In genomic region chr12:130880411-130880885, GRCh38 we compare ENCODE assay signal across 1 cellular context.
A peak's percentile ranks its signal among the peaks of the same experiment; 100 is the strongest.
TF ChIP-seq lines count a peak whose summit lies in the region.

No MANE protein-coding gene starts in this region.

TF ChIP-seq in GM12878, 131 proteins besides CTCF, POLR2A, EP300 and RAD21 (continued from another document and continues in another):
- TF ChIP-seq ZBTB11 (CRISPR knock-in tag; IDR thresholded peaks at IDR 0.05) (no peak), CBFB (IDR thresholded peaks at IDR 0.05; ENCODE audit: low read depth) (0 out of 2 replicates have a peak, but pooled peaks have one; percentile 21), RELA (IDR thresholded peaks at IDR 0.05; ENCODE audit: borderline replicate concordance, partially characterized antibody) (no peak), ZNF687 (IDR thresholded peaks at IDR 0.05) (peak; percentile 75; the same call in 1 of the 2 replicates), PBX3 (IDR thresholded peaks at IDR 0.05; ENCODE audit: insufficient replicate concordance, low read depth, low read length) (peak; percentile 4), MAX (IDR thresholded peaks at IDR 0.05; ENCODE audit: low read depth, low read length) (peak; percentile 84), TARDBP (IDR thresholded peaks at IDR 0.05; ENCODE audit: borderline replicate concordance) (no peak), EZH2 (IDR thresholded peaks at IDR 0.05; ENCODE audit: borderline replicate concordance, control insufficient read depth, low read depth, low read length) (no peak), HSF1 (IDR thresholded peaks at IDR 0.05; ENCODE audit: low read depth, low read length) (no peak), SREBF1 (IDR thresholded peaks at IDR 0.05; ENCODE audit: low read length) (no peak), ZBTB4 (CRISPR knock-in tag; IDR thresholded peaks at IDR 0.05) (no peak), MTA3 (IDR thresholded peaks at IDR 0.05; ENCODE audit: borderline replicate concordance, low read length) (no peak; the same call in 1 of the 2 replicates), SMAD1 (IDR thresholded peaks at IDR 0.05; ENCODE audit: low read depth, partially characterized antibody) (no peak), STAT3 (IDR thresholded peaks at IDR 0.05; ENCODE audit: low read depth, low read length) (no peak), MLLT1 (IDR thresholded peaks at IDR 0.05) (0 out of 2 replicates have a peak, but pooled peaks have one; percentile 27), REST (IDR thresholded peaks at IDR 0.05; ENCODE audit: low read depth, low read length) (no peak), DPF2 (IDR thresholded peaks at IDR 0.05) (peak; percentile 84), RUNX3 (IDR thresholded peaks at IDR 0.05; ENCODE audit: low read length) (peak; percentile 10; the same call in 1 of the 2 replicates), MEF2B (IDR thresholded peaks at IDR 0.05; ENCODE audit: partially characterized antibody, poor library complexity, severe bottlenecking) (peak; percentile 32), ZBTB33 (IDR thresholded peaks at IDR 0.05) (no peak), E2F4 (IDR thresholded peaks at IDR 0.05; ENCODE audit: low read depth, low read length) (no peak), SPI1 (IDR thresholded peaks at IDR 0.05; ENCODE audit: borderline replicate concordance, insufficient read depth, low read depth, low read length) (no peak), TCF12 (IDR thresholded peaks at IDR 0.05; ENCODE audit: low read depth, low read length) (peak; percentile 51; the same call in 1 of the 2 replicates), ZZZ3 (IDR thresholded peaks at IDR 0.05; ENCODE audit: control insufficient read depth, insufficient read length, low read depth) (no peak), BCL3 (IDR thresholded peaks at IDR 0.05; ENCODE audit: borderline replicate concordance, insufficient read depth, low read depth, low read length, poor library complexity, severe bottlenecking) (no peak)
